ENCODE assay signal across 17 cellular contexts in genomic region chr20:58942549-58942948, GRCh38. TPM values are rescaled to one million over a fixed set of nuclear protein-coding genes. Genes with fewer than 3 reads are reported as not detected.
DNase-seq lines count a peak whose midpoint lies in the region; ATAC-seq, FAIRE-seq and TF ChIP-seq lines count a peak whose summit lies in the region.
"Had no signal": no experiment of that assay in that cellular context is flagged by ENCODE, and none has a peak within 500 bp of the region (broad histone marks: within the 10 kb centered on the region; RNA-seq: fewer than 3 reads in every experiment).

No MANE protein-coding gene starts in this region.

- POLR2A ChIA-PET in AG04450 (lab: Yijun Ruan, JAX), result interaction anchor here (0.6 kb wide), 1 partner anchor 35 kb away, joined by 3 read pairs; no protein-coding TSS in a partner anchor
- POLR2A ChIA-PET in HEK293 (lab: Yijun Ruan, JAX), result no interaction called here

- H3K4me1 ChIP-seq in HEK293 (ENCODE audit: control insufficient read depth, insufficient read depth, low read length) (no peaks in the 10 kb centered on the region), fibroblast of lung (ENCODE audit: control insufficient read depth, extremely low read depth, insufficient read depth, low read length) (no peaks in the 10 kb centered on the region)

- H3K36me3 ChIP-seq in HEK293 (ENCODE audit: control insufficient read depth in 2 of 2, insufficient read depth in 1 of 2, low read length in 2 of 2) (no peaks in the 10 kb centered on the region), fibroblast of lung (ENCODE audit: control insufficient read depth, insufficient read depth, low read length) (no peaks in the 10 kb centered on the region)

- CTCF ChIA-PET in AG04450 (lab: Charles Lee), result interaction anchor here (1.0 to 1.3 kb wide), 2 partner anchors 72 to 145 kb away, joined by 3 read pairs; no protein-coding TSS in a partner anchor
- CTCF ChIA-PET in HEK293 (lab: Yijun Ruan, JAX), result interaction anchor here (0.6 kb wide), 1 partner anchor 24 kb away, joined by 5 read pairs; no protein-coding TSS in a partner anchor

- peak; percentile 4 for DNase-seq in AG04450 (ENCODE audit: low read depth, low spot score)
- DNase-seq in fibroblast of lung (ENCODE audit: low read depth in 2 of 2), result peak in 1 of 2 donors; percentile 34
- no peak for DNase-seq in H54 (ENCODE audit: insufficient read length, low spot score)
- DNase-seq in activated T-cell treated with anti-CD3 and anti-CD28 coated beads, Interleukin-2, amount 50 U/mL, for 48 hours, result no peak
- DNase-seq in CD1c-positive myeloid dendritic cell (ENCODE audit: extremely low spot score), result no peak
- DNase-seq: 8988T; C1 segment of cervical spinal cord; CD8-positive, alpha-beta T cell; COR-L47; GM23248; H7 had no signal

- H3K27ac ChIP-seq in AG04450 (ENCODE audit: low read depth, low read length) (no peak overlapping the region), HEK293 (ENCODE audit: extremely low read depth, low read depth, low read length) (no peak overlapping the region), fibroblast of lung (ENCODE audit: insufficient read depth, low read length) (no peak overlapping the region)
- H3K27ac ChIP-seq: GM23248 had no signal

- ATAC-seq in HG03097 (IDR thresholded peaks at IDR 0.05; ENCODE audit: low FRiP score, unreplicated experiment), result no peak
- ATAC-seq: CD8-positive, alpha-beta T cell; GM12878 had no signal

- H3K79me2 ChIP-seq in fibroblast of lung (ENCODE audit: control insufficient read depth, insufficient read depth, low read length), result no peaks in the 10 kb centered on the region

- peak; percentile 59 for TF ChIP-seq CTCF in AG04450 (IDR thresholded peaks at IDR 0.05; ENCODE audit: low read depth, low read length)
- TF ChIP-seq CTCF in HEK293 (tag by site-specific recombination; IDR thresholded peaks at IDR 0.05), result no peak
- TF ChIP-seq CTCF in WI38 (IDR thresholded peaks at IDR 0.05; ENCODE audit: low read depth, low read length), result peak; percentile 14; the same call in 1 of the 2 replicates
- TF ChIP-seq CTCF in fibroblast of lung (conservative IDR thresholded peaks at IDR 0.05 in 1 of 2, IDR thresholded peaks at IDR 0.05 in 1 of 2; ENCODE audit: low read depth in 1 of 2, low read length in 2 of 2), result peak in 1 of 2 donors; percentile 27

- H3K27me3 ChIP-seq in AG04450 (ENCODE audit: control insufficient read depth, insufficient read depth, low read length) (peaks cover 4% of the 10 kb centered on the region), fibroblast of lung (ENCODE audit: control insufficient read depth, insufficient read depth, low read length) (no peaks in the 10 kb centered on the region)

- H2AFZ ChIP-seq in fibroblast of lung (ENCODE audit: low read length), result no peak overlapping the region
- H2AFZ ChIP-seq: GM23248 had no signal

- no peak for FAIRE-seq in H54 (lab: Jason Lieb, UNC)
- FAIRE-seq: D721Med, GM12878, GM18507 had no signal

- no peak overlapping the region for H3K9ac ChIP-seq in fibroblast of lung (ENCODE audit: insufficient read depth, low read length)
- H3K9ac ChIP-seq: GM23248 had no signal

- H4K20me1 ChIP-seq in fibroblast of lung (ENCODE audit: control insufficient read depth, extremely low read depth, insufficient read depth, low read length), result no peaks in the 10 kb centered on the region

- H3K4me2 ChIP-seq in fibroblast of lung (ENCODE audit: extremely low read depth, insufficient read depth, low read length), result peak overlapping the region; percentile 8

- H3K4me3 ChIP-seq in AG04450 (ENCODE audit: low read depth, low read length), result no peak overlapping the region
- no peak overlapping the region for H3K4me3 ChIP-seq in HEK293 (ENCODE audit: low read depth, low read length)
- H3K4me3 ChIP-seq in WI38 (ENCODE audit: low read depth, low read length), result no peak overlapping the region
- H3K4me3 ChIP-seq in fibroblast of lung (replicated peaks in 1 of 4; ENCODE audit: control extremely low read depth in 1 of 4, insufficient read depth in 1 of 4, low read depth in 3 of 4, low read length in 4 of 4), result no peak overlapping the region
- H3K4me3 ChIP-seq: GM12878, GM23248 had no signal

- no peaks in the 10 kb centered on the region for H3K9me3 ChIP-seq in AG04450 (ENCODE audit: control insufficient read depth, insufficient read depth, low read length)
- H3K9me3 ChIP-seq in HEK293 (ENCODE audit: control insufficient read depth, insufficient read depth, low read depth, low read length), result no peaks in the 10 kb centered on the region
- no peaks in the 10 kb centered on the region for H3K9me3 ChIP-seq in fibroblast of lung (ENCODE audit: control insufficient read depth, insufficient read depth, low read depth, low read length)

- no peak for TF ChIP-seq POLR2A in H54 (IDR thresholded peaks at IDR 0.05; ENCODE audit: low read depth, low read length)

TF ChIP-seq in HEK293, 187 proteins besides CTCF, POLR2A, EP300 and RAD21:
- TF ChIP-seq KLF9 (tag by site-specific recombination; IDR thresholded peaks at IDR 0.05; ENCODE audit: low read depth) (no peak), ZBTB26 (tag by site-specific recombination; optimal IDR thresholded peaks at IDR 0.05) (no peak), ZNF768 (tag by site-specific recombination; IDR thresholded peaks at IDR 0.05) (no peak), PRDM4 (tag by site-specific recombination; IDR thresholded peaks at IDR 0.05) (peak; percentile 38; the same call in 1 of the 2 replicates), ZNF785 (tag by site-specific recombination; IDR thresholded peaks at IDR 0.05) (no peak)

RNA-seq across cellular contexts. Expression of gene NELFCD, which starts 38.5 kb away (rescaled TPM):
- polyA plus RNA-seq in AG04450 (2011; rRNA removed), result 69.6 and 79.9 TPM in 2 replicates
- polyA minus RNA-seq in AG04450 (2011; rRNA and poly(A)+ RNA removed), result 57.0 and 62.3 TPM in 2 replicates
- 46.2 and 46.9 TPM in 2 replicates for total RNA-seq in fibroblast of lung
- 78.8 and 95.3 TPM in 2 replicates for polyA plus RNA-seq in fibroblast of lung
- 48.9 and 65.2 TPM in 2 replicates for polyA plus RNA-seq in fibroblast of lung (2012)
- polyA minus RNA-seq in fibroblast of lung (ENCODE audit: low replicate concordance), result 61.1 and 97.4 TPM in 2 replicates
